13 cellular contexts compared by ENCODE assay signal in genomic region chr1:10308001-10308400, GRCh38.
DNase-seq lines count a peak whose midpoint lies in the region; ATAC-seq, FAIRE-seq and TF ChIP-seq lines count a peak whose summit lies in the region.
"Had no signal": no experiment of that assay in that cellular context is flagged by ENCODE, and none has a peak within 500 bp of the region (broad histone marks: within the 10 kb centered on the region; RNA-seq: fewer than 3 reads in every experiment).

No MANE protein-coding gene starts in this region.

- H3K4me3 Mint-ChIP-seq in HFFc6 = no peak overlapping the region

- H3K4me3 ChIP-seq in effector memory CD4-positive, alpha-beta T cell (ENCODE audit: insufficient read depth, low read depth, low read length, poor library complexity, severe bottlenecking) = no peak overlapping the region
- H3K4me3 ChIP-seq: prostate gland had no signal

- peak; percentile 60 for ATAC-seq in sciatic nerve
- ATAC-seq: stimulated activated naive CD8-positive, alpha-beta T cell treated with anti-CD3 and anti-CD28 coated beads, Interleukin-15, Interleukin-2, amounts not matched to agents 100 U/mL and 50 U/mL, for 24 hours had no signal

- no peaks in the 10 kb centered on the region for H3K9me3 ChIP-seq in effector memory CD4-positive, alpha-beta T cell (ENCODE audit: control insufficient read depth, low read length)
- H3K9me3 ChIP-seq: prostate gland had no signal

- H3K27ac ChIP-seq in effector memory CD4-positive, alpha-beta T cell (ENCODE audit: insufficient read depth, low read length, poor library complexity, severe bottlenecking) = no peak overlapping the region
- H3K27ac ChIP-seq: prostate gland had no signal

- H3K36me3 ChIP-seq in effector memory CD4-positive, alpha-beta T cell (ENCODE audit: control insufficient read depth, insufficient read depth, low read length) = no peaks in the 10 kb centered on the region

- peaks cover 40% of the 10 kb centered on the region for H3K36me3 Mint-ChIP-seq in HFFc6 (ENCODE audit: low read depth)

- H3K9me3 Mint-ChIP-seq in HFFc6 = no peaks in the 10 kb centered on the region

- FAIRE-seq in RCC 7860 (lab: Jason Lieb, UNC) = no peak

- H3K27me3 ChIP-seq in effector memory CD4-positive, alpha-beta T cell (replicated peaks; ENCODE audit: control insufficient read depth, insufficient read depth, low read length, poor library complexity, severe bottlenecking) = no peaks in the 10 kb centered on the region

- peak; percentile 68 for DNase-seq in activated effector memory CD4-positive, alpha-beta T cell treated with anti-CD3 and anti-CD28 coated beads, Interleukin-2, amount 50 U/mL, for 16 hours
- DNase-seq in activated effector memory CD4-positive, alpha-beta T cell treated with Interleukin-2 at 50 U/mL for 16 hours = no peak
- DNase-seq in T follicular helper cell (ENCODE audit: low read depth) (peak; percentile 8), sciatic nerve (ENCODE audit: low spot score) (no peak), RCC 7860 (ENCODE audit: low spot score) (no peak), HFFc6 (no peak), NCI-H2227 treated with DMSO at 0.1 percent for 48 hours (lab: John Stamatoyannopoulos, UW) (no peak)
- peak in 2 of 3 donors; percentile 17 to 19 for DNase-seq in effector memory CD4-positive, alpha-beta T cell
- DNase-seq: NCI-H1105 treated with DMSO at 0.1 percent for 48 hours; NCI-H524; stimulated activated CD4-positive, alpha-beta T cell treated with anti-CD3 and anti-CD28 coated beads, Interleukin-2, amount 100 ng/mL, for 48 hours; stimulated activated naive CD8-positive, alpha-beta T cell treated with anti-CD3 and anti-CD28 coated beads, Interleukin-15, Interleukin-2, amounts not matched to agents 100 U/mL and 50 U/mL, for 24 hours had no signal

- no peaks in the 10 kb centered on the region for H3K4me1 ChIP-seq in effector memory CD4-positive, alpha-beta T cell (ENCODE audit: control insufficient read depth, insufficient read depth, low read length, poor library complexity, severe bottlenecking)
- H3K4me1 ChIP-seq: prostate gland had no signal

- no peaks in the 10 kb centered on the region; the same call in 1 of the 2 replicates for H3K27me3 Mint-ChIP-seq in HFFc6 (ENCODE audit: insufficient read depth)

- H3K27ac Mint-ChIP-seq in HFFc6 = no peak overlapping the region

- no peak for TF ChIP-seq CTCF in HFFc6 (IDR thresholded peaks at IDR 0.05)

- intact Hi-C loops in sciatic nerve (cut with DNase I) = no loop called here

- H3K4me1 Mint-ChIP-seq in HFFc6 (ENCODE audit: low read depth) = peaks cover 17% of the 10 kb centered on the region

Comparison
In these comparisons a context has a peak if more than half of its experiments do, and no peak if none do; other contexts are left out.
1. DNase-seq: peak in activated effector memory CD4-positive, alpha-beta T cell treated with anti-CD3 and anti-CD28 coated beads, Interleukin-2, amount 50 U/mL, for 16 hours (single experiment), T follicular helper cell (single experiment) and effector memory CD4-positive, alpha-beta T cell (2 of 3); none in activated effector memory CD4-positive, alpha-beta T cell treated with Interleukin-2 at 50 U/mL for 16 hours (single experiment), sciatic nerve (single experiment), RCC 7860 (single experiment), HFFc6 (single experiment) and NCI-H2227 treated with DMSO at 0.1 percent for 48 hours (single experiment).